In genomic region chr12:97159397-97159796, GRCh38 we compare ENCODE assay signal across 12 cellular contexts.
"Had no signal": no experiment of that assay in that cellular context is flagged by ENCODE, and none has a peak within 500 bp of the region (broad histone marks: within the 10 kb centered on the region; RNA-seq: fewer than 3 reads in every experiment).

No MANE protein-coding gene starts in this region.

- H3K4me1 Mint-ChIP-seq: activated naive CD4-positive, alpha-beta T cell treated with anti-CD3 and anti-CD28 coated beads, Interleukin-2, amount 50 U/mL, for 24 hours; naive B cell had no signal

- H2AFZ ChIP-seq: parathyroid adenoma had no signal

- DNase-seq: activated CD4-positive, alpha-beta T cell treated with anti-CD3 and anti-CD28 coated beads, Interleukin-2, amount 50 U/mL, for 4 hours; activated gamma-delta T cell; effector CD4-positive, alpha-beta T cell; heart right ventricle; mesenchymal stem cell; mucosa of descending colon; naive B cell; stimulated activated naive CD4-positive, alpha-beta T cell had no signal

- H3K4me3 Mint-ChIP-seq: activated naive CD4-positive, alpha-beta T cell treated with anti-CD3 and anti-CD28 coated beads, Interleukin-2, amount 50 U/mL, for 24 hours; naive B cell had no signal

- ATAC-seq: esophagus mucosa, gastroesophageal sphincter, heart right ventricle, mucosa of descending colon had no signal

- H3K4me1 ChIP-seq: gastroesophageal sphincter, heart right ventricle, parathyroid adenoma had no signal

- H3K36me3 ChIP-seq: gastroesophageal sphincter, heart right ventricle had no signal

- H3K79me2 ChIP-seq: parathyroid adenoma had no signal

- H3K27ac ChIP-seq: gastroesophageal sphincter, heart right ventricle, parathyroid adenoma had no signal

- H3K36me3 Mint-ChIP-seq: activated naive CD4-positive, alpha-beta T cell treated with anti-CD3 and anti-CD28 coated beads, Interleukin-2, amount 50 U/mL, for 24 hours; naive B cell had no signal

- H3K4me3 ChIP-seq: gastroesophageal sphincter, heart right ventricle, mucosa of descending colon had no signal

- H3K9me3 ChIP-seq: gastroesophageal sphincter, heart right ventricle, mucosa of descending colon had no signal

- H3K9ac ChIP-seq: parathyroid adenoma had no signal

- H3K9me3 Mint-ChIP-seq: activated naive CD4-positive, alpha-beta T cell treated with anti-CD3 and anti-CD28 coated beads, Interleukin-2, amount 50 U/mL, for 24 hours had no signal

- H3K27me3 ChIP-seq: gastroesophageal sphincter, heart right ventricle had no signal

- H3K27ac Mint-ChIP-seq: activated naive CD4-positive, alpha-beta T cell treated with anti-CD3 and anti-CD28 coated beads, Interleukin-2, amount 50 U/mL, for 24 hours; naive B cell had no signal
